Comparison of ENCODE assay signal across 8 cellular contexts in genomic region chrX:24081661-24082154, GRCh38. TPM values are rescaled to one million over a fixed set of nuclear protein-coding genes. Genes with fewer than 3 reads are reported as not detected.
DNase-seq lines count a peak whose midpoint lies in the region; ATAC-seq and TF ChIP-seq lines count a peak whose summit lies in the region.

No MANE protein-coding gene starts in this region.

- peak; percentile 67 for TF ChIP-seq CTCF in OCI-LY7 (conservative IDR thresholded peaks at IDR 0.05; ENCODE audit: low read length)
- peak in 2 of 4 experiments; percentile 9 to 15 for TF ChIP-seq CTCF in sigmoid colon (IDR thresholded peaks at IDR 0.05)

- H3K36me3 ChIP-seq in OCI-LY7 (ENCODE audit: insufficient read depth, low read length) (peaks cover 23% of the 10 kb centered on the region), sigmoid colon (peaks cover 0 to 9% (median 5%) of the 10 kb centered on the region in 4 donors)

- H3K27ac Mint-ChIP-seq in activated T-helper 1 cell treated with anti-CD3 and anti-CD28 coated beads, Interleukin-12 subunit alpha, Interleukin-12 subunit beta, Interleukin-2, Interleukin-4 antibody, amounts not matched to agents 30 ng/mL and 10 ng/mL and 1 ng/mL, durations not matched to agents 14 hours and 24 hours and 36 hours: no peak overlapping the region

- peak overlapping the region; percentile 22 for H3K4me2 ChIP-seq in OCI-LY7 (ENCODE audit: low read length)

- H3K4me3 ChIP-seq in OCI-LY7 (ENCODE audit: low read depth, low read length, poor library complexity, severe bottlenecking) (no peak overlapping the region), sigmoid colon (no peak overlapping the region)

- peaks cover 8% of the 10 kb centered on the region for H3K4me1 ChIP-seq in OCI-LY7 (ENCODE audit: insufficient read depth, low read length, poor library complexity, severe bottlenecking)
- H3K4me1 ChIP-seq in sigmoid colon: no peaks in the 10 kb centered on the region

- peaks cover 7% of the 10 kb centered on the region for H3K36me3 Mint-ChIP-seq in activated T-helper 1 cell treated with anti-CD3 and anti-CD28 coated beads, Interleukin-12 subunit alpha, Interleukin-12 subunit beta, Interleukin-2, Interleukin-4 antibody, amounts not matched to agents 30 ng/mL and 10 ng/mL and 1 ng/mL, durations not matched to agents 14 hours and 24 hours and 36 hours (ENCODE audit: low read depth)

- no peaks in the 10 kb centered on the region for H4K20me1 ChIP-seq in OCI-LY7 (ENCODE audit: insufficient read depth, low read length)

- ATAC-seq in HG03196 (IDR thresholded peaks at IDR 0.05; ENCODE audit: unreplicated experiment): peak; percentile 56

- no peaks in the 10 kb centered on the region for H3K9me2 ChIP-seq in OCI-LY7 (ENCODE audit: insufficient read depth, low read length)

- H3K27me3 ChIP-seq in sigmoid colon: no peaks in the 10 kb centered on the region

- TF ChIP-seq POLR2A in sigmoid colon (IDR thresholded peaks at IDR 0.05): no peak

- no TSS peak for BruUV-seq in OCI-LY7 (replicated peaks; lab: Mats Ljungman, UMichigan)

- intact Hi-C loops in OCI-LY7 (cut with micrococcal nuclease; ENCODE audit: unreplicated experiment) (loop anchor here (1.0 kb wide), 1 partner anchor 161 kb away; no protein-coding TSS in a partner anchor), sigmoid colon (cut with DNase I) (loop anchor here (2.0 to 5.0 kb wide), 2 partner anchors 69 to 161 kb away; no protein-coding TSS in a partner anchor)
- intact Hi-C loops in activated T-helper 1 cell treated with anti-CD3 and anti-CD28 coated beads, Interleukin-12 subunit alpha, Interleukin-12 subunit beta, Interleukin-2, Interleukin-4 antibody, amounts not matched to agents 30 ng/mL and 10 ng/mL and 1 ng/mL, durations not matched to agents 14 hours and 24 hours and 36 hours (cut with micrococcal nuclease): loop anchor here (2.0 to 5.0 kb wide), 4 partner anchors 69 to 416 kb away; no protein-coding TSS in a partner anchor

- DNase-seq in NCI-H1417 (lab: John Stamatoyannopoulos, UW): peak; percentile 38 to 87 (median 52)
- no peak for DNase-seq in NCI-H1417 treated with DMSO at 0.1 percent for 48 hours (lab: John Stamatoyannopoulos, UW)
- DNase-seq in OCI-LY7 (ENCODE audit: low spot score): peak; percentile 65
- DNase-seq in activated T-helper 1 cell treated with anti-CD3 and anti-CD28 coated beads, Interleukin-12 subunit alpha, Interleukin-12 subunit beta, Interleukin-2, Interleukin-4 antibody, amounts not matched to agents 30 ng/mL and 10 ng/mL and 1 ng/mL, durations not matched to agents 14 hours and 24 hours and 36 hours (ENCODE audit: low spot score): peak; percentile 21
- peak; percentile 19 for DNase-seq in globus pallidus (ENCODE audit: low spot score)
- peak; percentile 77 for DNase-seq in sigmoid colon
- DNase-seq in NCI-H1048 (lab: John Stamatoyannopoulos, UW): no peak

- no peaks in the 10 kb centered on the region for H3K9me3 Mint-ChIP-seq in activated T-helper 1 cell treated with anti-CD3 and anti-CD28 coated beads, Interleukin-12 subunit alpha, Interleukin-12 subunit beta, Interleukin-2, Interleukin-4 antibody, amounts not matched to agents 30 ng/mL and 10 ng/mL and 1 ng/mL, durations not matched to agents 14 hours and 24 hours and 36 hours

- 3 to 12% methylated on average over 14 of the region's 14 CpGs for WGBS in sigmoid colon, 2 donors

- H3K27ac ChIP-seq in OCI-LY7 (ENCODE audit: low read depth, low read length, poor library complexity, severe bottlenecking) (no peak overlapping the region), sigmoid colon (no peak overlapping the region)

- no peaks in the 10 kb centered on the region for H3K27me3 Mint-ChIP-seq in activated T-helper 1 cell treated with anti-CD3 and anti-CD28 coated beads, Interleukin-12 subunit alpha, Interleukin-12 subunit beta, Interleukin-2, Interleukin-4 antibody, amounts not matched to agents 30 ng/mL and 10 ng/mL and 1 ng/mL, durations not matched to agents 14 hours and 24 hours and 36 hours (ENCODE audit: insufficient read depth)

- H2AFZ ChIP-seq in OCI-LY7 (ENCODE audit: low read length): no peak overlapping the region

- no peaks in the 10 kb centered on the region for H3K79me2 ChIP-seq in OCI-LY7 (ENCODE audit: insufficient read depth, low read depth, low read length)

- no peak for TF ChIP-seq EP300 in sigmoid colon (IDR thresholded peaks at IDR 0.05)

- no peaks in the 10 kb centered on the region for H3K9me3 ChIP-seq in OCI-LY7 (ENCODE audit: low read length)
- H3K9me3 ChIP-seq in sigmoid colon: no peaks in the 10 kb centered on the region

- peak overlapping the region; percentile 11 for H3K4me3 Mint-ChIP-seq in activated T-helper 1 cell treated with anti-CD3 and anti-CD28 coated beads, Interleukin-12 subunit alpha, Interleukin-12 subunit beta, Interleukin-2, Interleukin-4 antibody, amounts not matched to agents 30 ng/mL and 10 ng/mL and 1 ng/mL, durations not matched to agents 14 hours and 24 hours and 36 hours

- CTCF ChIA-PET in OCI-LY7 (lab: Charles Lee; ENCODE audit: unreplicated experiment): no interaction called here

- POLR2A ChIA-PET in OCI-LY7 (lab: Charles Lee): no interaction called here

- H3K4me1 Mint-ChIP-seq in activated T-helper 1 cell treated with anti-CD3 and anti-CD28 coated beads, Interleukin-12 subunit alpha, Interleukin-12 subunit beta, Interleukin-2, Interleukin-4 antibody, amounts not matched to agents 30 ng/mL and 10 ng/mL and 1 ng/mL, durations not matched to agents 14 hours and 24 hours and 36 hours (ENCODE audit: low read depth): peaks cover 13% of the 10 kb centered on the region

RNA-seq across cellular contexts. Expression of gene EIF2S3, which starts 27.0 kb away (rescaled TPM):
- total RNA-seq in OCI-LY7 (2014; rRNA removed; shearing (Covaris generic)): 231 and 243 TPM in 2 replicates
- total RNA-seq in OCI-LY7 (2022): 405 and 440 TPM in 2 replicates
- 191 and 194 TPM in 2 replicates for total RNA-seq in activated T-helper 1 cell treated with anti-CD3 and anti-CD28 coated beads, Interleukin-12 subunit alpha, Interleukin-12 subunit beta, Interleukin-2, Interleukin-4 antibody, amounts not matched to agents 30 ng/mL and 10 ng/mL and 1 ng/mL, durations not matched to agents 14 hours and 24 hours and 36 hours
- total RNA-seq in sigmoid colon: 100 to 1,000 TPM; 134 to 222 (median 143) TPM
- 10 to 100 TPM; 73.5 to 100.0 (median 75.7) TPM for polyA plus RNA-seq in sigmoid colon

RNA-seq across cellular contexts. Expression of gene KLHL15, which starts 54.7 kb away (rescaled TPM):
- 10.8 and 13.4 TPM in 2 replicates for total RNA-seq in OCI-LY7 (2014; rRNA removed; shearing (Covaris generic))
- total RNA-seq in OCI-LY7 (2022) (13.8 and 16.6 TPM in 2 replicates), sigmoid colon (10 to 100 TPM in 2 of 4 donors, 1 to 10 TPM in 2; 8.0 to 15.1 (median 10.0) TPM)
- total RNA-seq in activated T-helper 1 cell treated with anti-CD3 and anti-CD28 coated beads, Interleukin-12 subunit alpha, Interleukin-12 subunit beta, Interleukin-2, Interleukin-4 antibody, amounts not matched to agents 30 ng/mL and 10 ng/mL and 1 ng/mL, durations not matched to agents 14 hours and 24 hours and 36 hours: 10.2 and 10.3 TPM in 2 replicates
- 1 to 10 TPM in 1 of 3 donors, under 1 TPM in 2; 0.60 to 2.0 (median 0.92) TPM for polyA plus RNA-seq in sigmoid colon

Comparison
In these comparisons a context has a peak if more than half of its experiments do, and no peak if none do; other contexts are left out.
1. DNase-seq: peak in NCI-H1417 (3 of 3), OCI-LY7 (single experiment), activated T-helper 1 cell treated with anti-CD3 and anti-CD28 coated beads, Interleukin-12 subunit alpha, Interleukin-12 subunit beta, Interleukin-2, Interleukin-4 antibody, amounts not matched to agents 30 ng/mL and 10 ng/mL and 1 ng/mL, durations not matched to agents 14 hours and 24 hours and 36 hours (single experiment), globus pallidus (single experiment) and sigmoid colon (single experiment); none in NCI-H1417 treated with DMSO at 0.1 percent for 48 hours (single experiment) and NCI-H1048 (single experiment).